19 cellular contexts compared by ENCODE assay signal in the genomic region with DNA sequence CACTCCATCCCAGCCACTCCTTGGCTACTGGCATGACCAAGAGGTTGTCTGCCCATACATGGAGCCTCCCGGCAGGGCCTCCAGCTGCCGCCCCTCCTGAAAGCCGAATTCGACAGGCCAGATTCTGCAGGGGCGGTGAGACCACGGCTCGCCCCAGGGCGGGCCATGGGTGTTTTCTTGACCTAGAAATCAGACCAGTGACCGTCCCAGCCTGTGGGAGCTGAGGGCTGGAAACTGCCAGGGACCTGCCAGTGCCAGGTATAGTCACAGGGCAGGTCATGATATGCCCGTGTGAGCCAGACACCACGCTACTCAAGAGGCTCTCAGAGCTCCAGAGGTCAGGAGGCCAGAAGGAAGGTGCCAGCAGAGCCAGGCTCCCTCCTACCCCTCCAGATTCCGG. TPM values are rescaled to one million over a fixed set of nuclear protein-coding genes. Genes with fewer than 3 reads are reported as not detected.
"Had no signal": no experiment of that assay in that cellular context is flagged by ENCODE, and none has a peak within 500 bp of the region (broad histone marks: within the 10 kb centered on the region; RNA-seq: fewer than 3 reads in every experiment).

No MANE protein-coding gene starts in this region.

- H3K27me3 Mint-ChIP-seq: activated CD8-positive, alpha-beta memory T cell treated with anti-CD3 and anti-CD28 coated beads, Interleukin-2, amount 10 ng/mL, durations not matched to agents 7 days and 5 days; activated naive CD8-positive, alpha-beta T cell; naive thymus-derived CD8-positive, alpha-beta T cell had no signal

- H3K4me3 ChIP-seq: lower lobe of right lung, testis had no signal

- ATAC-seq: activated CD4-positive, CD25-positive, alpha-beta regulatory T cell treated with anti-CD3 and anti-CD28 coated beads, Interleukin-2, amount 50 U/mL, for 24 hours; activated CD8-positive, alpha-beta memory T cell treated with anti-CD3 and anti-CD28 coated beads, Interleukin-2, amount 10 ng/mL, durations not matched to agents 7 days and 5 days; naive thymus-derived CD8-positive, alpha-beta T cell; sciatic nerve; stimulated activated naive CD8-positive, alpha-beta T cell treated with anti-CD3 and anti-CD28 coated beads, Interleukin-15, Interleukin-2, amounts not matched to agents 100 U/mL and 50 U/mL, for 24 hours had no signal

- H3K27ac ChIP-seq: brain microvascular endothelial cell, lower lobe of right lung, testis had no signal

- DNase-seq: activated CD8-positive, alpha-beta memory T cell treated with anti-CD3 and anti-CD28 coated beads, Interleukin-2, amount 10 ng/mL, durations not matched to agents 7 days and 5 days; activated gamma-delta T cell; activated T-cell treated with anti-CD3 and anti-CD28 coated beads, Interleukin-2, amount 50 U/mL, for 24 hours; brain microvascular endothelial cell; cerebellar nuclear complex; dermis blood vessel endothelial cell; foreskin fibroblast; head of caudate nucleus; kidney; lower lobe of right lung; midbrain; naive thymus-derived CD8-positive, alpha-beta T cell; stimulated activated CD4-positive, alpha-beta T cell treated with anti-CD3 and anti-CD28 coated beads, Interleukin-4, amount 100 ng/mL, for 1 hour; stimulated activated CD8-positive, alpha-beta memory T cell treated with anti-CD3 and anti-CD28 coated beads, Interleukin-4, amount 100 ng/mL, for 48 hours; stimulated activated naive CD8-positive, alpha-beta T cell treated with anti-CD3 and anti-CD28 coated beads, Interleukin-15, Interleukin-2, amounts not matched to agents 100 U/mL and 50 U/mL, for 24 hours; testis had no signal

- H3K9me3 ChIP-seq: lower lobe of right lung, testis had no signal

- H3K36me3 Mint-ChIP-seq: activated CD8-positive, alpha-beta memory T cell treated with anti-CD3 and anti-CD28 coated beads, Interleukin-2, amount 10 ng/mL, durations not matched to agents 7 days and 5 days; activated naive CD8-positive, alpha-beta T cell had no signal

- H3K9me3 Mint-ChIP-seq: activated T-cell treated with anti-CD3 and anti-CD28 coated beads, Interleukin-2, amount 50 U/mL, for 24 hours; naive thymus-derived CD8-positive, alpha-beta T cell had no signal

- H3K4me3 Mint-ChIP-seq: activated CD8-positive, alpha-beta memory T cell treated with anti-CD3 and anti-CD28 coated beads, Interleukin-2, amount 10 ng/mL, durations not matched to agents 7 days and 5 days; activated naive CD8-positive, alpha-beta T cell; activated T-cell treated with anti-CD3 and anti-CD28 coated beads, Interleukin-2, amount 50 U/mL, for 24 hours; naive thymus-derived CD8-positive, alpha-beta T cell had no signal

- H3K27me3 ChIP-seq: brain microvascular endothelial cell, testis had no signal

- H3K27ac Mint-ChIP-seq: activated CD8-positive, alpha-beta memory T cell treated with anti-CD3 and anti-CD28 coated beads, Interleukin-2, amount 10 ng/mL, durations not matched to agents 7 days and 5 days; activated naive CD8-positive, alpha-beta T cell; activated T-cell treated with anti-CD3 and anti-CD28 coated beads, Interleukin-2, amount 50 U/mL, for 24 hours had no signal

RNA-seq across cellular contexts. Expression of a gene that starts 21.2 kb away (rescaled TPM):
- total RNA-seq: activated CD8-positive, alpha-beta memory T cell treated with anti-CD3 and anti-CD28 coated beads, Interleukin-2, amount 10 ng/mL, durations not matched to agents 7 days and 5 days; dermis blood vessel endothelial cell; lower lobe of right lung; naive thymus-derived CD8-positive, alpha-beta T cell; sciatic nerve had no signal
